8 cellular contexts compared by ENCODE assay signal in genomic region chr19:55585658-55586339, GRCh38. TPM values are rescaled to one million over a fixed set of nuclear protein-coding genes. Genes with fewer than 3 reads are reported as not detected.
DNase-seq lines count a peak whose midpoint lies in the region; ATAC-seq and TF ChIP-seq lines count a peak whose summit lies in the region.

No MANE protein-coding gene starts in this region.

- TF ChIP-seq EP300 in esophagus muscularis mucosa (IDR thresholded peaks at IDR 0.05) (no peak), suprapubic skin (IDR thresholded peaks at IDR 0.05) (no peak)

- H3K27me3 ChIP-seq in esophagus muscularis mucosa (peaks cover 0 to 10% (median 0%) of the 10 kb centered on the region in 4 donors), muscle layer of colon (ENCODE audit: control insufficient read depth in 1 of 2, insufficient read depth in 2 of 2, low read length in 2 of 2) (no peaks in the 10 kb centered on the region), suprapubic skin (peaks cover 3% of the 10 kb centered on the region)

- H3K4me1 ChIP-seq in esophagus muscularis mucosa (peaks cover 29 to 46% (median 43%) of the 10 kb centered on the region in 4 donors), muscle layer of colon (ENCODE audit: insufficient read depth, low read length) (peaks cover 24% of the 10 kb centered on the region), suprapubic skin (peaks cover 38% of the 10 kb centered on the region)

- H3K9me3 ChIP-seq in esophagus muscularis mucosa (no peaks in the 10 kb centered on the region), muscle layer of colon (ENCODE audit: low read length) (no peaks in the 10 kb centered on the region), suprapubic skin (no peaks in the 10 kb centered on the region)

- H3K9ac ChIP-seq in muscle layer of colon (ENCODE audit: low read length), result no peak overlapping the region

- H3K36me3 ChIP-seq in esophagus muscularis mucosa (no peaks in the 10 kb centered on the region), muscle layer of colon (ENCODE audit: insufficient read depth, low read length) (no peaks in the 10 kb centered on the region), suprapubic skin (no peaks in the 10 kb centered on the region)

- DNase-seq in DMS153 treated with DMSO at 0.1 percent for 48 hours (lab: John Stamatoyannopoulos, UW; ENCODE audit: unreplicated experiment) (peak; percentile 71), NCI-H187 treated with DMSO at 0.1 percent for 48 hours (lab: John Stamatoyannopoulos, UW) (peak; percentile 82), esophagus muscularis mucosa (ENCODE audit: extremely low spot score) (no peak), suprapubic skin (ENCODE audit: low spot score in 2 of 2) (peak in 1 of 2 donors; percentile 74)
- peak; percentile 53 for DNase-seq in activated CD8-positive, alpha-beta memory T cell treated with anti-CD3 and anti-CD28 coated beads, Interleukin-2, amount 50 U/mL, for 4 hours

- H3K27ac ChIP-seq in esophagus muscularis mucosa (replicated peaks in 1 of 4) (peak overlapping the region; percentile 50 to 69 (median 59)), muscle layer of colon (ENCODE audit: low read depth, low read length) (peak overlapping the region; percentile 4), suprapubic skin (peak overlapping the region; percentile 32)

- no peak for TF ChIP-seq CTCF in esophagus muscularis mucosa (IDR thresholded peaks at IDR 0.05)
- TF ChIP-seq CTCF in suprapubic skin (IDR thresholded peaks at IDR 0.05), result no peak

- TF ChIP-seq POLR2A in esophagus muscularis mucosa (IDR thresholded peaks at IDR 0.05; ENCODE audit: low read depth) (no peak), suprapubic skin (IDR thresholded peaks at IDR 0.05) (no peak)

- ATAC-seq in GM19328 (IDR thresholded peaks at IDR 0.05; ENCODE audit: unreplicated experiment) (no peak), GM21381 (IDR thresholded peaks at IDR 0.05; ENCODE audit: unreplicated experiment) (no peak)

- WGBS in esophagus muscularis mucosa, result 5% methylated on average over 30 of the region's 36 CpGs
- 5% methylated on average over 31 of the region's 36 CpGs for WGBS in suprapubic skin

- peak overlapping the region; percentile 43 to 52 (median 45) for H3K4me3 ChIP-seq in esophagus muscularis mucosa
- H3K4me3 ChIP-seq in muscle layer of colon (ENCODE audit: low read depth in 1 of 2, low read length in 2 of 2), result peak overlapping the region; percentile 48 to 57
- H3K4me3 ChIP-seq in suprapubic skin, result peak overlapping the region; percentile 42

- intact Hi-C loops in esophagus muscularis mucosa (cut with DNase I), result no loop called here

RNA-seq across cellular contexts. Expression of gene ZNF579, which starts 5.2 kb away (rescaled TPM):
- total RNA-seq in esophagus muscularis mucosa (10 to 100 TPM in 1 of 4 donors, 1 to 10 TPM in 3; 4.2 to 11.1 (median 8.1) TPM), suprapubic skin (1 to 10 TPM; 1.8 to 3.1 (median 2.8) TPM)

RNA-seq across cellular contexts. Expression of gene FIZ1, which starts 13.5 kb away (rescaled TPM):
- total RNA-seq in esophagus muscularis mucosa (10 to 100 TPM in 2 of 4 donors, 1 to 10 TPM in 2; 8.3 to 17.3 (median 11.4) TPM), suprapubic skin (1 to 10 TPM; 7.6 to 9.2 (median 8.5) TPM)

RNA-seq across cellular contexts. Expression of gene ZNF524, which starts 14.3 kb away (rescaled TPM):
- total RNA-seq in esophagus muscularis mucosa, result 10 to 100 TPM; 20.5 to 36.2 (median 27.9) TPM
- total RNA-seq in suprapubic skin, result 10 to 100 TPM; 29.4 to 49.9 (median 47.0) TPM

RNA-seq across cellular contexts. Expression of gene ZNF865, which starts 19.6 kb away (rescaled TPM):
- total RNA-seq in esophagus muscularis mucosa (10 to 100 TPM in 2 of 4 donors, 1 to 10 TPM in 2; 7.5 to 15.4 (median 10.2) TPM), suprapubic skin (10 to 100 TPM in 2 of 4 donors, 1 to 10 TPM in 2; 7.6 to 14.2 (median 9.9) TPM)

RNA-seq across cellular contexts. Expression of gene ZNF784, which starts 38.6 kb away (rescaled TPM):
- total RNA-seq in esophagus muscularis mucosa (1 to 10 TPM; 2.5 to 6.3 (median 4.0) TPM), suprapubic skin (1 to 10 TPM; 4.3 to 8.0 (median 6.5) TPM)

Comparison
In these comparisons a context has a peak if more than half of its experiments do, and no peak if none do; other contexts are left out.
1. H3K27ac ChIP-seq: peak in every context shown above with its lines; median percentile 59 in esophagus muscularis mucosa; 32 in suprapubic skin; 4 in muscle layer of colon.